23 cellular contexts compared by ENCODE assay signal in genomic region chr3:138469869-138470268, GRCh38. TPM values are rescaled to one million over a fixed set of nuclear protein-coding genes. Genes with fewer than 3 reads are reported as not detected.
DNase-seq lines count a peak whose midpoint lies in the region; ATAC-seq and TF ChIP-seq lines count a peak whose summit lies in the region.
"Had no signal": no experiment of that assay in that cellular context is flagged by ENCODE, and none has a peak within 500 bp of the region (broad histone marks: within the 10 kb centered on the region; RNA-seq: fewer than 3 reads in every experiment).

No MANE protein-coding gene starts in this region.

- H3K27me3 Mint-ChIP-seq in HFFc6 (ENCODE audit: insufficient read depth) (peaks cover 7% of the 10 kb centered on the region; the same call in 1 of the 2 replicates), type B pancreatic cell (no peaks in the 10 kb centered on the region)

- peaks cover 24% of the 10 kb centered on the region for H3K4me1 Mint-ChIP-seq in HFFc6 (ENCODE audit: low read depth)
- peaks cover 9% of the 10 kb centered on the region for H3K4me1 Mint-ChIP-seq in type B pancreatic cell (ENCODE audit: unreplicated experiment)

- peak; percentile 33 for DNase-seq in NCI-H2029 (lab: John Stamatoyannopoulos, UW)
- peak; percentile 86 for DNase-seq in esophagus muscularis mucosa (ENCODE audit: extremely low spot score)
- DNase-seq in upper lobe of left lung = peak in 1 of 2 donors; percentile 84
- no peak for DNase-seq in HFFc6
- DNase-seq in type B pancreatic cell (ENCODE audit: extremely low spot score, unreplicated experiment) = no peak
- DNase-seq: ACHN; AML-193; DMS 273 treated with DMSO at 0.1 percent for 48 hours; GM23248; MV-4-11; NCI-H1417 treated with DMSO at 0.1 percent for 48 hours; NCI-H2081 treated with DMSO at 0.1 percent for 48 hours; NCI-H345; NCI-H69; NK-92 treated with Interleukin-12 subunit alpha and Interleukin-12 subunit beta, amount 100 ng/mL, for 24 hours; SHP77; SK-N-SH had no signal

- H3K4me3 ChIP-seq in esophagus muscularis mucosa (no peak overlapping the region), muscle layer of colon (ENCODE audit: low read depth in 1 of 2, low read length in 2 of 2) (no peak overlapping the region), upper lobe of left lung (no peak overlapping the region)
- H3K4me3 ChIP-seq: GM23248, K562 had no signal

- H3K4me3 Mint-ChIP-seq in HFFc6 (no peak overlapping the region), type B pancreatic cell (no peak overlapping the region)
- H3K4me3 Mint-ChIP-seq: CD14-positive monocyte had no signal

- TF ChIP-seq CTCF in esophagus muscularis mucosa (IDR thresholded peaks at IDR 0.05) (no peak), upper lobe of left lung (IDR thresholded peaks at IDR 0.05) (no peak), HFFc6 (IDR thresholded peaks at IDR 0.05) (no peak), type B pancreatic cell (conservative IDR thresholded peaks at IDR 0.05) (no peak)

- H3K4me1 ChIP-seq in esophagus muscularis mucosa (no peaks in the 10 kb centered on the region), muscle layer of colon (ENCODE audit: insufficient read depth, low read length) (peaks cover 33% of the 10 kb centered on the region), upper lobe of left lung (peaks cover 0 to 26% (median 15%) of the 10 kb centered on the region in 4 donors)

- WGBS in esophagus muscularis mucosa = 98% methylated on average over 6 of the region's 6 CpGs
- 61 to 68% methylated on average over 5 to 6 of the region's 6 CpGs for WGBS in upper lobe of left lung, 2 donors

- intact Hi-C loops in esophagus muscularis mucosa (cut with DNase I) = no loop called here

- H3K36me3 Mint-ChIP-seq in HFFc6 (ENCODE audit: low read depth) (no peaks in the 10 kb centered on the region), type B pancreatic cell (no peaks in the 10 kb centered on the region)
- H3K36me3 Mint-ChIP-seq: CD14-positive monocyte had no signal

- TF ChIP-seq EP300 in esophagus muscularis mucosa (IDR thresholded peaks at IDR 0.05) = no peak
- peak in 1 of 4 donors; percentile 16 for TF ChIP-seq EP300 in upper lobe of left lung (IDR thresholded peaks at IDR 0.05)

- H3K27ac Mint-ChIP-seq in HFFc6 (no peak overlapping the region), type B pancreatic cell (no peak overlapping the region)
- H3K27ac Mint-ChIP-seq: CD14-positive monocyte had no signal

- no peak overlapping the region for H3K27ac ChIP-seq in esophagus muscularis mucosa (replicated peaks in 1 of 4)
- H3K27ac ChIP-seq in muscle layer of colon (ENCODE audit: low read depth, low read length) = peak overlapping the region; percentile 59
- peak overlapping the region in 3 of 4 donors; percentile 35 to 68 (median 66) for H3K27ac ChIP-seq in upper lobe of left lung
- H3K27ac ChIP-seq: GM23248 had no signal

- TF ChIP-seq POLR2A in esophagus muscularis mucosa (IDR thresholded peaks at IDR 0.05; ENCODE audit: low read depth) (no peak), upper lobe of left lung (IDR thresholded peaks at IDR 0.05) (peak in 1 of 4 donors; percentile 29)

- ATAC-seq in upper lobe of left lung (ENCODE audit: low FRiP score in 2 of 2) (peak; percentile 45 to 76), GM19328 (IDR thresholded peaks at IDR 0.05; ENCODE audit: unreplicated experiment) (no peak)
- ATAC-seq: HCT116, K562 had no signal

- H3K36me3 ChIP-seq in esophagus muscularis mucosa = no peaks in the 10 kb centered on the region
- no peaks in the 10 kb centered on the region for H3K36me3 ChIP-seq in muscle layer of colon (ENCODE audit: insufficient read depth, low read length)
- H3K36me3 ChIP-seq in upper lobe of left lung = peaks cover 0 to 45% (median 4%) of the 10 kb centered on the region in 4 donors

- H3K9me3 Mint-ChIP-seq in HFFc6 (no peaks in the 10 kb centered on the region), type B pancreatic cell (no peaks in the 10 kb centered on the region)

- H3K27me3 ChIP-seq in esophagus muscularis mucosa = peaks cover 0 to 4% (median 0%) of the 10 kb centered on the region in 4 donors
- no peaks in the 10 kb centered on the region for H3K27me3 ChIP-seq in muscle layer of colon (ENCODE audit: control insufficient read depth in 1 of 2, insufficient read depth in 2 of 2, low read length in 2 of 2)
- no peaks in the 10 kb centered on the region for H3K27me3 ChIP-seq in upper lobe of left lung

- H3K9ac ChIP-seq in muscle layer of colon (ENCODE audit: low read length) = no peak overlapping the region
- H3K9ac ChIP-seq: GM23248, SK-N-SH had no signal

- H3K9me3 ChIP-seq in esophagus muscularis mucosa = no peaks in the 10 kb centered on the region
- H3K9me3 ChIP-seq in muscle layer of colon (ENCODE audit: low read length) = no peaks in the 10 kb centered on the region
- no peaks in the 10 kb centered on the region for H3K9me3 ChIP-seq in upper lobe of left lung
- H3K9me3 ChIP-seq: SK-N-SH had no signal

RNA-seq across cellular contexts. Expression of gene ESYT3, which starts 35.5 kb away (rescaled TPM):
- total RNA-seq in esophagus muscularis mucosa = 1 to 10 TPM in 1 of 4 donors, under 1 TPM in 2, not detected in 1; 0.45 to 1.1 (median 0.83) TPM
- total RNA-seq in upper lobe of left lung = 10 to 100 TPM; 45.9 to 93.3 (median 54.6) TPM
- total RNA-seq in HFFc6 (2021; fragmentation: NEBNext Ultra II Directional; extraction: Animal tissue kit (Norgen Biotek cat#: 25700)) = under 1 TPM in 2 of 6 experiments, not detected in 4; 0.05 to 0.09 TPM
- 1.6 and 2.0 TPM in 2 replicates for total RNA-seq in type B pancreatic cell (ENCODE audit: low replicate concordance)
- total RNA-seq: K562, OCI-LY7 had no signal

Comparison
In these comparisons a context has a peak if more than half of its experiments do, and no peak if none do; other contexts are left out.
1. DNase-seq: peak in NCI-H2029 (single experiment) and esophagus muscularis mucosa (single experiment); none in HFFc6 (single experiment) and type B pancreatic cell (single experiment).
2. H3K27ac ChIP-seq: peak in muscle layer of colon (single experiment) and upper lobe of left lung (3 of 4); none in esophagus muscularis mucosa (0 of 4).
3. RNA of gene ESYT3, which starts 35.5 kb away (total RNA-seq): 45.9 to 93.3 TPM in upper lobe of left lung; 1.6 to 2.0 TPM in type B pancreatic cell, 0.45 to 1.1 TPM in esophagus muscularis mucosa and 0.05 to 0.09 TPM in HFFc6; every median in the first group is over 10 times any median in the second.